8 cellular contexts compared by ENCODE assay signal in the genomic region with DNA sequence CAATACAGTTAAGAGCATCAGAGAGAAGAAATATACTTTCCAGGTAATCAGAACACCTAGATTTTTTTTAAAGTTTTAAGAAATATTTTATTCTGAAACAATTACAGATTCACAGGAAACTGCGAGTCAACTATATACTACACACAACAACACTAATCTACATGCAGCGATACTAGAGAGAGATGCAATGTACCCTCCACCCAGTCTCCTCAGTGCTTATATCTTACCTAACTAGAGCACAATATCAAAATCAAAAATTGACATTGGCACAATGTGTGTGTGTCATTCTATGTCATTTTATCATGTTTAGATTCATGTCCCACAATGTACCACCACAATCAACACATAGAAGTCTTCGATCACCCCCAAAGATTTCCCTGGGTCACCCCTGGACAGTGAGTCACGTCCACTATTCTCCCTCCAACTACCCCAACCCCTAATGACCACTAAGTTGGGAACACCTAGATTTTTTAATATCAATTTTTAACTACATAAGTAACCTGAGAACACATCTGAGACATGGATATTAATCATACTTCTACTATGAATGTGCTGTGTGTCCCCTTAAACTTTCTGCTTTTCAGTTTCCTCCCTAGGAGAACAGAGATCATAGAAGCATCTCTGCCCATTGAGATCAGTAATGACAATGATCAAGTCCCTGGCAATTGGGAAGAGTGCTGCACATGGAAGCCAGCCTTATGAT.
A peak's percentile ranks its signal among the peaks of the same experiment; 100 is the strongest.
DNase-seq lines count a peak whose midpoint lies in the region; ATAC-seq and TF ChIP-seq lines count a peak whose summit lies in the region.

No MANE protein-coding gene starts in this region.

- intact Hi-C loops in left ventricle myocardium inferior (cut with micrococcal nuclease) (no loop called here), Right ventricle myocardium inferior (cut with DNase I) (loop anchor here (5.0 kb wide), 1 partner anchor 207 kb away; the partner anchor contains the start of gene CCDC146)

- H3K4me3 Mint-ChIP-seq in IgD-negative memory B cell = peak overlapping the region in 2 of 4 donors; percentile 73 to 86

- no peaks in the 10 kb centered on the region for H3K9me3 Mint-ChIP-seq in IgD-negative memory B cell

- TF ChIP-seq EP300 in gastroesophageal sphincter (IDR thresholded peaks at IDR 0.05) = no peak

- H3K4me3 ChIP-seq in left ventricle myocardium inferior (no peak overlapping the region), gastroesophageal sphincter (no peak overlapping the region)

- no peak for DNase-seq in left ventricle myocardium inferior
- no peak for DNase-seq in Right ventricle myocardium inferior (ENCODE audit: missing footprints)
- DNase-seq in stimulated activated CD4-positive, alpha-beta T cell treated with anti-CD3 and anti-CD28 coated beads, Interleukin-2, amount 100 ng/mL, for 24 hours = no peak
- DNase-seq in GM13977 (ENCODE audit: low spot score) = no peak
- DNase-seq in SIG-M5 (lab: John Stamatoyannopoulos, UW) = no peak

- peaks cover 7% of the 10 kb centered on the region for H3K36me3 Mint-ChIP-seq in IgD-negative memory B cell

- no peaks in the 10 kb centered on the region for H3K36me3 ChIP-seq in left ventricle myocardium inferior
- no peaks in the 10 kb centered on the region for H3K36me3 ChIP-seq in gastroesophageal sphincter

- no peak for TF ChIP-seq POLR2A in gastroesophageal sphincter (IDR thresholded peaks at IDR 0.05)

- H3K27me3 ChIP-seq in left ventricle myocardium inferior (ENCODE audit: low read depth) (no peaks in the 10 kb centered on the region), gastroesophageal sphincter (no peaks in the 10 kb centered on the region)

- WGBS in gastroesophageal sphincter (ENCODE audit: low coverage in 1 of 2), 2 donors = 95 to 97% methylated on average over 3 to 4 of the region's 4 CpGs

- H3K27ac ChIP-seq in left ventricle myocardium inferior (replicated peaks) = peak overlapping the region; percentile 74
- peak overlapping the region; percentile 45 to 85 (median 84) for H3K27ac ChIP-seq in gastroesophageal sphincter

- peaks cover 54% of the 10 kb centered on the region for H3K4me1 ChIP-seq in left ventricle myocardium inferior
- H3K4me1 ChIP-seq in gastroesophageal sphincter = peaks cover 20 to 69% (median 37%) of the 10 kb centered on the region in 3 donors

- ATAC-seq in Right ventricle myocardium inferior = no peak
- no peak for ATAC-seq in gastroesophageal sphincter
- no peak for ATAC-seq in GM21360 (IDR thresholded peaks at IDR 0.05; ENCODE audit: unreplicated experiment)

- H3K27me3 Mint-ChIP-seq in IgD-negative memory B cell = no peaks in the 10 kb centered on the region

- TF ChIP-seq CTCF in left ventricle myocardium inferior (IDR thresholded peaks at IDR 0.05; ENCODE audit: borderline replicate concordance) (no peak), gastroesophageal sphincter (IDR thresholded peaks at IDR 0.05) (no peak), GM13977 (IDR thresholded peaks at IDR 0.05; ENCODE audit: extremely low read depth, insufficient read depth, missing control alignments) (no peak)

- H3K27ac Mint-ChIP-seq in IgD-negative memory B cell = peak overlapping the region; percentile 83 to 96 (median 87)

- in situ Hi-C loops in GM13977 (cut with MboI; ENCODE audit: low pct_unique_long_range_greater_than_20kb, low sequenced_read_pairs, unreplicated experiment) = loop anchor here (5.0 kb wide), 1 partner anchor 82 kb away; no protein-coding TSS in a partner anchor

- no peaks in the 10 kb centered on the region for H3K9me3 ChIP-seq in left ventricle myocardium inferior (replicated peaks)
- no peaks in the 10 kb centered on the region for H3K9me3 ChIP-seq in gastroesophageal sphincter

- H3K4me1 Mint-ChIP-seq in IgD-negative memory B cell = peaks cover 25 to 27% (median 26%) of the 10 kb centered on the region in 3 donors
